Comparison of ENCODE assay signal across 21 cellular contexts in genomic region chr15:68793776-68794175, GRCh38. TPM values are rescaled to one million over a fixed set of nuclear protein-coding genes. Genes with fewer than 3 reads are reported as not detected.
DNase-seq lines count a peak whose midpoint lies in the region; ATAC-seq and TF ChIP-seq lines count a peak whose summit lies in the region.
"Had no signal": no experiment of that assay in that cellular context is flagged by ENCODE, and none has a peak within 500 bp of the region (broad histone marks: within the 10 kb centered on the region; RNA-seq: fewer than 3 reads in every experiment).

No MANE protein-coding gene starts in this region.

- H3K4me3 Mint-ChIP-seq in MCF 10A (ENCODE audit: unreplicated experiment) (no peak overlapping the region), mesothelial cell of epicardium (no peak overlapping the region)
- no peak overlapping the region for H3K4me3 Mint-ChIP-seq in activated T-helper 17 cell treated with anti-CD3 and anti-CD28 coated beads, Interleukin-2, amount 50 U/mL, for 72 hours
- H3K4me3 Mint-ChIP-seq: activated naive CD8-positive, alpha-beta T cell treated with anti-CD3 and anti-CD28 coated beads, Interleukin-2, amount 10 ng/mL, durations not matched to agents 7 days and 5 days; activated T-cell treated with anti-CD3 and anti-CD28 coated beads, Interleukin-2, amount 50 U/mL, for 4 hours; HFFc6; neural progenitor cell had no signal

- H3K27ac Mint-ChIP-seq in MCF 10A (ENCODE audit: low read depth, unreplicated experiment): no peak overlapping the region
- peak overlapping the region; percentile 74 for H3K27ac Mint-ChIP-seq in mesothelial cell of epicardium
- H3K27ac Mint-ChIP-seq in activated T-helper 17 cell treated with anti-CD3 and anti-CD28 coated beads, Interleukin-2, amount 50 U/mL, for 72 hours: no peak overlapping the region
- H3K27ac Mint-ChIP-seq: activated naive CD8-positive, alpha-beta T cell treated with anti-CD3 and anti-CD28 coated beads, Interleukin-2, amount 10 ng/mL, durations not matched to agents 7 days and 5 days had no signal

- no peak for TF ChIP-seq POLR2A in breast epithelium (IDR thresholded peaks at IDR 0.05)

- H3K27me3 ChIP-seq in breast epithelium (no peaks in the 10 kb centered on the region), dorsolateral prefrontal cortex (no peaks in the 10 kb centered on the region), thymus (ENCODE audit: control insufficient read depth, insufficient read depth) (no peaks in the 10 kb centered on the region)
- H3K27me3 ChIP-seq: neural progenitor cell had no signal

- peaks cover 32% of the 10 kb centered on the region for H3K4me1 Mint-ChIP-seq in MCF 10A (ENCODE audit: insufficient read depth, unreplicated experiment)
- H3K4me1 Mint-ChIP-seq in mesothelial cell of epicardium: peaks cover 77% of the 10 kb centered on the region
- peaks cover 46% of the 10 kb centered on the region for H3K4me1 Mint-ChIP-seq in activated T-helper 17 cell treated with anti-CD3 and anti-CD28 coated beads, Interleukin-2, amount 50 U/mL, for 72 hours

- H3K9me3 Mint-ChIP-seq in MCF 10A (ENCODE audit: unreplicated experiment): no peaks in the 10 kb centered on the region
- H3K9me3 Mint-ChIP-seq in mesothelial cell of epicardium: no peaks in the 10 kb centered on the region
- no peaks in the 10 kb centered on the region for H3K9me3 Mint-ChIP-seq in activated T-helper 17 cell treated with anti-CD3 and anti-CD28 coated beads, Interleukin-2, amount 50 U/mL, for 72 hours
- H3K9me3 Mint-ChIP-seq: activated naive CD8-positive, alpha-beta T cell treated with anti-CD3 and anti-CD28 coated beads, Interleukin-2, amount 10 ng/mL, durations not matched to agents 7 days and 5 days; activated T-cell treated with anti-CD3 and anti-CD28 coated beads, Interleukin-2, amount 50 U/mL, for 4 hours; effector memory CD8-positive, alpha-beta T cell; HFFc6; neural progenitor cell had no signal

- 93% methylated on average over 6 of the region's 6 CpGs for WGBS in thymus

- ATAC-seq in activated T-helper 17 cell treated with anti-CD3 and anti-CD28 coated beads, Interleukin-2, amount 50 U/mL, for 72 hours (replicated peaks): no peak
- no peak for ATAC-seq in HG02798 (IDR thresholded peaks at IDR 0.05; ENCODE audit: poor library complexity, unreplicated experiment)
- ATAC-seq: activated T-cell treated with anti-CD3 and anti-CD28 coated beads, Interleukin-2, amount 50 U/mL, for 4 hours; effector memory CD8-positive, alpha-beta T cell; PC-3 had no signal

- no peaks in the 10 kb centered on the region for H3K36me3 ChIP-seq in breast epithelium
- peaks cover 11% of the 10 kb centered on the region for H3K36me3 ChIP-seq in thymus (ENCODE audit: control insufficient read depth, insufficient read depth)
- H3K36me3 ChIP-seq: neural progenitor cell had no signal

- CTCF ChIA-PET in MCF 10A (lab: Yijun Ruan, JAX): interaction anchor here (0.8 to 2.1 kb wide), 5 partner anchors 40 to 244 kb away, joined by 3 to 6 read pairs (median 4); no protein-coding TSS in a partner anchor

- no TSS peak for BruUV-seq in MCF 10A (replicated peaks; lab: Mats Ljungman, UMichigan)

- POLR2A ChIA-PET in MCF 10A (lab: Yijun Ruan, JAX): interaction anchor here (0.5 to 3.1 kb wide), 5 partner anchors 15 to 149 kb away, joined by 3 to 95 read pairs (median 16); partner anchors contain the start of gene ANP32A

- H3K27ac ChIP-seq in breast epithelium (peak overlapping the region; percentile 88 to 92), dorsolateral prefrontal cortex (peak overlapping the region in 57 of 59 donors; percentile 6 to 99 (median 96)), thymus (ENCODE audit: low read depth) (peak overlapping the region; percentile 26)
- H3K27ac ChIP-seq: 22Rv1, neural progenitor cell had no signal

- H3K27me3 Mint-ChIP-seq in MCF 10A (ENCODE audit: insufficient read depth, unreplicated experiment) (no peaks in the 10 kb centered on the region), mesothelial cell of epicardium (ENCODE audit: low read depth) (no peaks in the 10 kb centered on the region)
- no peaks in the 10 kb centered on the region for H3K27me3 Mint-ChIP-seq in activated T-helper 17 cell treated with anti-CD3 and anti-CD28 coated beads, Interleukin-2, amount 50 U/mL, for 72 hours
- H3K27me3 Mint-ChIP-seq: activated naive CD8-positive, alpha-beta T cell treated with anti-CD3 and anti-CD28 coated beads, Interleukin-2, amount 10 ng/mL, durations not matched to agents 7 days and 5 days; CD4-positive, CD25-positive, alpha-beta regulatory T cell; effector memory CD8-positive, alpha-beta T cell had no signal

- TF ChIP-seq CTCF in breast epithelium (IDR thresholded peaks at IDR 0.05) (no peak), MCF 10A (IDR thresholded peaks at IDR 0.05; ENCODE audit: unreplicated experiment) (no peak), dorsolateral prefrontal cortex (IDR thresholded peaks at IDR 0.05 in 54 of 56, conservative IDR thresholded peaks at IDR 0.05 in 2 of 56; ENCODE audit: low read depth in 1 of 56, partially characterized antibody in 56 of 56) (no peak), mesothelial cell of epicardium (IDR thresholded peaks at IDR 0.05; ENCODE audit: unreplicated experiment) (no peak)

- DNase-seq in breast epithelium (ENCODE audit: low spot score in 2 of 2) (no peak), MCF 10A (ENCODE audit: unreplicated experiment) (no peak), dorsolateral prefrontal cortex (no peak), mesothelial cell of epicardium (ENCODE audit: low spot score in 2 of 2, unreplicated experiment in 2 of 2) (no peak), NCI-H748 (lab: John Stamatoyannopoulos, UW; ENCODE audit: unreplicated experiment) (no peak)
- DNase-seq: activated CD4-positive, alpha-beta T cell treated with anti-CD3 and anti-CD28 coated beads, Interleukin-2, amount 50 U/mL, for 4 hours; activated naive CD8-positive, alpha-beta T cell treated with anti-CD3 and anti-CD28 coated beads, Interleukin-2, amount 10 ng/mL, durations not matched to agents 7 days and 5 days; activated T-cell treated with anti-CD3 and anti-CD28 coated beads, Interleukin-2, amount 50 U/mL, for 4 hours; CD4-positive, CD25-positive, alpha-beta regulatory T cell; effector memory CD8-positive, alpha-beta T cell; HFFc6; mesenchymal stem cell; NCI-H2081 treated with DMSO at 0.1 percent for 48 hours; NCI-H526; PC-3; stimulated activated CD4-positive, alpha-beta T cell treated with anti-CD3 and anti-CD28 coated beads, Interleukin-4, amount 100 ng/mL, for 4 hours had no signal

- H3K9me3 ChIP-seq in breast epithelium: no peaks in the 10 kb centered on the region
- H3K9me3 ChIP-seq in thymus (ENCODE audit: control insufficient read depth): no peaks in the 10 kb centered on the region

- peaks cover 31 to 60% of the 10 kb centered on the region in 2 donors for H3K4me1 ChIP-seq in breast epithelium
- peaks cover 59% of the 10 kb centered on the region for H3K4me1 ChIP-seq in thymus (ENCODE audit: control insufficient read depth, insufficient read depth, low read length)

- H3K36me3 Mint-ChIP-seq in MCF 10A (ENCODE audit: insufficient read depth, unreplicated experiment): peaks cover 16% of the 10 kb centered on the region
- no peaks in the 10 kb centered on the region for H3K36me3 Mint-ChIP-seq in mesothelial cell of epicardium
- peaks cover 30% of the 10 kb centered on the region for H3K36me3 Mint-ChIP-seq in activated T-helper 17 cell treated with anti-CD3 and anti-CD28 coated beads, Interleukin-2, amount 50 U/mL, for 72 hours (ENCODE audit: low read depth)
- H3K36me3 Mint-ChIP-seq: CD4-positive, CD25-positive, alpha-beta regulatory T cell had no signal

- H3K4me3 ChIP-seq in breast epithelium: peak overlapping the region in 2 of 3 donors; percentile 9 to 17
- peak overlapping the region in 1 of 59 donors; percentile 31 for H3K4me3 ChIP-seq in dorsolateral prefrontal cortex
- H3K4me3 ChIP-seq in thymus (ENCODE audit: low read length): no peak overlapping the region
- H3K4me3 ChIP-seq: neural progenitor cell had no signal

- intact Hi-C loops in breast epithelium (cut with DNase I; ENCODE audit: low total_unique reads) (no loop called here), MCF 10A (cut with micrococcal nuclease) (loop anchor here (2.0 kb wide), 1 partner anchor 23 kb away; no protein-coding TSS in a partner anchor), dorsolateral prefrontal cortex (cut with DNase I) (loop anchor here in 1 of 2 donors (5.0 kb wide), 1 partner anchor 61 kb away; no protein-coding TSS in a partner anchor)

RNA-seq across cellular contexts. Expression of gene ANP32A, which starts 26.9 kb away (rescaled TPM):
- total RNA-seq in breast epithelium (10 to 100 TPM; 57.0 to 63.4 (median 62.8) TPM), MCF 10A (2022) (150 and 159 TPM in 2 replicates), dorsolateral prefrontal cortex (100 to 1,000 TPM in 110 of 120 experiments, 10 to 100 TPM in 10; 83.9 to 167 (median 121) TPM), mesothelial cell of epicardium (179 to 188 TPM (median 183 TPM) in 3 replicates)
- polyA plus RNA-seq in thymus: 115 TPM
- 100 to 1,000 TPM; 130 to 221 TPM for total RNA-seq in activated T-helper 17 cell treated with anti-CD3 and anti-CD28 coated beads, Interleukin-2, amount 50 U/mL, for 72 hours

Comparison
In these comparisons a context has a peak if more than half of its experiments do, and no peak if none do; other contexts are left out.
1. H3K27ac ChIP-seq: peak in every context shown above with its lines; median percentile 96 in dorsolateral prefrontal cortex; 90 in breast epithelium; 26 in thymus.